Comparison of ENCODE assay signal across 9 cellular contexts in the genomic region with DNA sequence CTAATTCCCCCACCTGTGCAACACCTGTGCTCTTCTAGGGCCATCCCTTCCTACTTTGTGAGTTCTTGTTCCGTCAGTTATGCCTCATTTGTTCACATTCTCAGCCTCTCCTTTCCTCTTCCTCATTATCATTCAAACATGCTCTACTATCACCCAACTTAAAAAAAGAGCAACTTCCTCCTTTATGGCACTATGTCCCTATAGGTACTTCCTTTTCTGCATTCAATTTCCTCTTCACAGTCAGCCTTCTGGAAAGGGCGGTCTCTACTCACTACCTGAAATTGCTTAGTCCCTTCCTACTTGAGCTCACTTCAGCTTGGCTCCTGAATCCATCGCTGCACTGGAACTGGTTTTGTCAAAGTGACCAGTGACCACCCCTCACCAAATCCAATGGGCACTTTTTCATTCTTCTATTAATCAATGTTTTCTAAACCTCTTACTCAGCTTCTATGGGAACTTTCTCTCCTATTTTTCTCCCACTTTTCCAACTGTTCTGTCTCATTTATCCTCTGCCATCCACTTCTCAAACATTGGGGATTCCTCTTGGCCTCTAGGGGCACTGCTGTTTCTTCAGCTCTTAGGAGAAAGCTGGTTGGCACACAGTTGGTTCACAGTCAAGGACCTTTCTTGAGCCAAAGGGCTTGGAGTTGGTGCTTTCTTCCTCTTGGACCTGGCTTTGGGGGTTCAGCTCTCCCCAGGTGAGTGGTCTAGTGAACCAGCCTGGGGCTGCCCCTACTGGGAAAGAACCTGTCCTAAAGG.
A peak's percentile ranks its signal among the peaks of the same experiment; 100 is the strongest.
DNase-seq lines count a peak whose midpoint lies in the region; ATAC-seq, FAIRE-seq and TF ChIP-seq lines count a peak whose summit lies in the region.
"Had no signal": no experiment of that assay in that cellular context is flagged by ENCODE, and none has a peak within 500 bp of the region (broad histone marks: within the 10 kb centered on the region; RNA-seq: fewer than 3 reads in every experiment).

No MANE protein-coding gene starts in this region.

- H3K4me1 Mint-ChIP-seq in GM23338, result peaks cover 10% of the 10 kb centered on the region

- H3K4me2 ChIP-seq in GM23338 (no peak overlapping the region), SU-DHL-6 (ENCODE audit: low read depth, low read length, poor library complexity, severe bottlenecking) (peak overlapping the region; percentile 36), keratinocyte (ENCODE audit: control insufficient read depth, extremely low read depth, insufficient read depth, low read depth, low read length) (no peak overlapping the region)

- no peaks in the 10 kb centered on the region for H3F3A ChIP-seq in GM23338 (replicated peaks; ENCODE audit: low read depth)
- peaks cover 49% of the 10 kb centered on the region for H3F3A ChIP-seq in SU-DHL-6 (ENCODE audit: insufficient read depth)

- dilution Hi-C loops in keratinocyte (cut with MboI; ENCODE audit: extremely low pct_ligation_motif_present, low sequenced_read_pairs), result no loop called here

- H2AFZ ChIP-seq in GM23338 (no peak overlapping the region), SU-DHL-6 (ENCODE audit: low read depth, low read length, severe bottlenecking) (peak overlapping the region; percentile 60), keratinocyte (ENCODE audit: control insufficient read depth, low read length) (no peak overlapping the region)

- TF ChIP-seq CTCF in GM23338 (conservative IDR thresholded peaks at IDR 0.05; ENCODE audit: low read depth in 2 of 2), result peak; percentile 61 to 71
- TF ChIP-seq CTCF in SU-DHL-6 (IDR thresholded peaks at IDR 0.05; ENCODE audit: insufficient read depth, low read length, poor library complexity, severe bottlenecking), result peak; percentile 62
- peak in 2 of 3 experiments; percentile 23 to 51 for TF ChIP-seq CTCF in keratinocyte (optimal IDR thresholded peaks at IDR 0.05 in 1 of 3, IDR thresholded peaks at IDR 0.05 in 1 of 3, conservative IDR thresholded peaks at IDR 0.05 in 1 of 3; ENCODE audit: extremely low read depth in 1 of 3, insufficient read depth in 2 of 3, low read length in 3 of 3)

- H3K36me3 Mint-ChIP-seq in GM23338 (ENCODE audit: low read depth), result peaks cover 3% of the 10 kb centered on the region; the same call in 1 of the 3 replicates
- H3K36me3 Mint-ChIP-seq in activated naive CD4-positive, alpha-beta T cell treated with anti-CD3 and anti-CD28 coated beads, Interleukin-2, amount 50 U/mL, for 72 hours, result peaks cover 0 to 4% of the 10 kb centered on the region in 2 donors

- no peaks in the 10 kb centered on the region for H3K36me3 ChIP-seq in GM23338 (ENCODE audit: insufficient read depth)
- no peaks in the 10 kb centered on the region for H3K36me3 ChIP-seq in SU-DHL-6 (ENCODE audit: low read length)
- H3K36me3 ChIP-seq in keratinocyte (ENCODE audit: control insufficient read depth in 2 of 2, extremely low read depth in 1 of 2, insufficient read depth in 2 of 2, low read length in 2 of 2), result no peaks in the 10 kb centered on the region
- H3K36me3 ChIP-seq in effector memory CD4-positive, alpha-beta T cell (ENCODE audit: control insufficient read depth, insufficient read depth, low read length), result no peaks in the 10 kb centered on the region

- peaks cover 8% of the 10 kb centered on the region for H3K27me3 Mint-ChIP-seq in GM23338 (ENCODE audit: insufficient read depth, low read depth, poor library complexity)

- H3K9me2 ChIP-seq in GM23338 (ENCODE audit: insufficient read depth) (peaks cover 8% of the 10 kb centered on the region; the same call in 1 of the 2 replicates), SU-DHL-6 (replicated peaks; ENCODE audit: insufficient read depth, low read length) (no peaks in the 10 kb centered on the region)

- H3K4me3 ChIP-seq in GM23338 (no peak overlapping the region), SU-DHL-6 (ENCODE audit: insufficient read depth, low read length, poor library complexity, severe bottlenecking) (no peak overlapping the region), keratinocyte (ENCODE audit: control insufficient read depth in 2 of 3, extremely low read depth in 1 of 3, insufficient read depth in 2 of 3, low read depth in 1 of 3, low read length in 3 of 3) (no peak overlapping the region)
- no peak overlapping the region for H3K4me3 ChIP-seq in effector memory CD4-positive, alpha-beta T cell (ENCODE audit: insufficient read depth, low read depth, low read length, poor library complexity, severe bottlenecking)

- H3K9me1 ChIP-seq in keratinocyte (ENCODE audit: control insufficient read depth, extremely low read depth, insufficient read depth, low read length), result no peaks in the 10 kb centered on the region

- H3K27ac ChIP-seq in GM23338 (ENCODE audit: low read depth), result no peak overlapping the region
- peak overlapping the region; percentile 94 for H3K27ac ChIP-seq in SU-DHL-6 (ENCODE audit: low read depth, low read length)
- no peak overlapping the region for H3K27ac ChIP-seq in keratinocyte (ENCODE audit: control insufficient read depth, insufficient read depth, low read length)
- H3K27ac ChIP-seq in effector memory CD4-positive, alpha-beta T cell (ENCODE audit: insufficient read depth, low read length, poor library complexity, severe bottlenecking), result no peak overlapping the region

- ATAC-seq in GM23338 (peak; percentile 69), GM18502 (IDR thresholded peaks at IDR 0.05; ENCODE audit: poor library complexity, unreplicated experiment) (no peak)
- no peak for ATAC-seq in activated naive CD4-positive, alpha-beta T cell treated with anti-CD3 and anti-CD28 coated beads, Interleukin-2, amount 50 U/mL, for 72 hours

- no peaks in the 10 kb centered on the region for H3K27me3 ChIP-seq in GM23338 (ENCODE audit: insufficient read depth)
- H3K27me3 ChIP-seq in SU-DHL-6 (ENCODE audit: low read length), result no peaks in the 10 kb centered on the region
- no peaks in the 10 kb centered on the region for H3K27me3 ChIP-seq in keratinocyte (ENCODE audit: control insufficient read depth, extremely low read depth, insufficient read depth, low read length)
- H3K27me3 ChIP-seq in effector memory CD4-positive, alpha-beta T cell (replicated peaks; ENCODE audit: control insufficient read depth, insufficient read depth, low read length, poor library complexity, severe bottlenecking), result no peaks in the 10 kb centered on the region

- H3K4me1 ChIP-seq in GM23338 (ENCODE audit: insufficient read depth) (no peaks in the 10 kb centered on the region), keratinocyte (ENCODE audit: control insufficient read depth, extremely low read depth, insufficient read depth, low read length) (no peaks in the 10 kb centered on the region)
- H3K4me1 ChIP-seq in effector memory CD4-positive, alpha-beta T cell (ENCODE audit: control insufficient read depth, insufficient read depth, low read length, poor library complexity, severe bottlenecking), result no peaks in the 10 kb centered on the region

- peak overlapping the region; percentile 8; the same call in 1 of the 2 replicates for H3K9ac ChIP-seq in SU-DHL-6 (ENCODE audit: low read length)
- no peak overlapping the region for H3K9ac ChIP-seq in keratinocyte (ENCODE audit: control insufficient read depth, extremely low read depth, insufficient read depth, low read length)

- H3K27ac Mint-ChIP-seq in GM23338, result no peak overlapping the region
- no peak overlapping the region for H3K27ac Mint-ChIP-seq in activated naive CD4-positive, alpha-beta T cell treated with anti-CD3 and anti-CD28 coated beads, Interleukin-2, amount 50 U/mL, for 72 hours

- H3K9me3 ChIP-seq in SU-DHL-6 (ENCODE audit: insufficient read depth, low read length) (no peaks in the 10 kb centered on the region), keratinocyte (ENCODE audit: control insufficient read depth, low read depth, low read length) (no peaks in the 10 kb centered on the region)
- H3K9me3 ChIP-seq in effector memory CD4-positive, alpha-beta T cell (ENCODE audit: control insufficient read depth, low read length), result no peaks in the 10 kb centered on the region

- no peak for FAIRE-seq in keratinocyte (lab: Jason Lieb, UNC)

- H3K4me3 Mint-ChIP-seq in GM23338, result no peak overlapping the region

- DNase-seq in AML-193 (lab: John Stamatoyannopoulos, UW) (peak; percentile 90 to 91), GM23338 (ENCODE audit: low spot score) (peak; percentile 46), keratinocyte (ENCODE audit: low read depth, low spot score) (no peak)
- no peak for DNase-seq in effector memory CD4-positive, alpha-beta T cell
- no peak for DNase-seq in activated naive CD4-positive, alpha-beta T cell treated with anti-CD3 and anti-CD28 coated beads, Interleukin-2, amount 50 U/mL, for 72 hours (ENCODE audit: low spot score in 2 of 2)
- no peak for DNase-seq in effector CD8-positive, alpha-beta T cell (lab: John Stamatoyannopoulos, UW)
- DNase-seq: NCI-H2171 treated with DMSO at 0.1 percent for 48 hours had no signal

- H3K9me3 Mint-ChIP-seq in GM23338, result 0 out of 3 replicates have a peak, but pooled peaks cover 3% of the 10 kb centered on the region
- H3K9me3 Mint-ChIP-seq in activated naive CD4-positive, alpha-beta T cell treated with anti-CD3 and anti-CD28 coated beads, Interleukin-2, amount 50 U/mL, for 72 hours, result peaks cover 0 to 8% of the 10 kb centered on the region in 2 donors

- H3K79me2 ChIP-seq in GM23338 (replicated peaks; ENCODE audit: insufficient read depth) (no peaks in the 10 kb centered on the region), SU-DHL-6 (ENCODE audit: insufficient read depth, low read length) (no peaks in the 10 kb centered on the region), keratinocyte (ENCODE audit: control insufficient read depth, insufficient read depth, low read length) (no peaks in the 10 kb centered on the region)

- no peaks in the 10 kb centered on the region for H4K20me1 ChIP-seq in GM23338 (replicated peaks; ENCODE audit: insufficient read depth)
- H4K20me1 ChIP-seq in SU-DHL-6 (ENCODE audit: low read depth, low read length), result no peaks in the 10 kb centered on the region
- no peaks in the 10 kb centered on the region for H4K20me1 ChIP-seq in keratinocyte (ENCODE audit: control insufficient read depth, extremely low read depth, insufficient read depth, low read length)

TF ChIP-seq in GM23338, 12 proteins besides CTCF, POLR2A, EP300 and RAD21 (continues in another document):
- no peak for TF ChIP-seq CREB1 (CRISPR knock-in tag; IDR thresholded peaks at IDR 0.05; ENCODE audit: low read depth)

Comparison
In these comparisons a context has a peak if more than half of its experiments do, and no peak if none do; other contexts are left out.
1. DNase-seq: peak in AML-193 (2 of 2) and GM23338 (single experiment); none in keratinocyte (single experiment), effector memory CD4-positive, alpha-beta T cell (0 of 3), activated naive CD4-positive, alpha-beta T cell treated with anti-CD3 and anti-CD28 coated beads, Interleukin-2, amount 50 U/mL, for 72 hours (0 of 2) and effector CD8-positive, alpha-beta T cell (single experiment).
2. Peak in every context shown above with its lines, with median percentiles within 50 percentile points of each other: CTCF ChIP-seq.